Comparison of ENCODE assay signal across 1 cellular context in genomic region chr20:44973053-44973452, GRCh38.
TF ChIP-seq lines count a peak whose summit lies in the region.

No MANE protein-coding gene starts in this region.

TF ChIP-seq in K562, 482 proteins besides CTCF, POLR2A, EP300 and RAD21:
- TF ChIP-seq ZNF316 (IDR thresholded peaks at IDR 0.05): peak; percentile 45; the same call in 1 of the 2 replicates
- TF ChIP-seq ZKSCAN3 (CRISPR knock-in tag; IDR thresholded peaks at IDR 0.05): no peak
- TF ChIP-seq RHOXF2B (CRISPR knock-in tag; conservative IDR thresholded peaks at IDR 0.05): no peak
- TF ChIP-seq HDAC1 (IDR thresholded peaks at IDR 0.05): no peak
- TF ChIP-seq SUPT5H (IDR thresholded peaks at IDR 0.05): no peak
TF ChIP-seq in K562: peak in this region for 1.
